2 cellular contexts compared by ENCODE assay signal in the genomic region with DNA sequence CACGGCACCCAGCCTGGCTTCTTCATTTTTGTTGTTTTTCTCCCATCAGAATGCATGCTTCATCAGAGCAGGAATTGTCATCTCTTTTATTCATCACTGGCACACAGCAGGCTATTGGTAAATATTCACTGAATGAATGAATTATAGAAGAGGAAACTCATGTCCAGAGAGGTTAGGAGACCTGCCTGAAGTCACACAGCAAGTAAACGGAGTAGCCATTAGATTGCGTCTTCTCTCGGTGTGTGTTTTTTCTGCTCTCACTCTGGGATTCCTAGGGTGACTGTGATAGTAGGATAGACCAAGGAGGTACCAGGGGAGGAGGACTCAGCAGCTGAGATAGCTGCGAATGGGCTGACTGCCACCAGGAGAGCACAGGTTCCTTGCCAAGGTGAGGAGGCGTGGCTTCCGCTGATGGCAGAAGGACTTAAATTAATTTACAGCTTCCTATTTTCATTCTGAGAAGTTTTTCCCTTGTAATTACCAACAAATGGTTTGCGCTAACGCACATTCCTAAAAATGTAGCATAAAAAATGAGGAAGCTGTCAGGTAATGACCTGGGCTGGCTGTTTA.
TF ChIP-seq lines count a peak whose summit lies in the region.

No MANE protein-coding gene starts in this region.

TF ChIP-seq in H1, 55 proteins besides CTCF, POLR2A, EP300 and RAD21:
- TF ChIP-seq YY1 (IDR thresholded peaks at IDR 0.05; ENCODE audit: low read depth, low read length) (no peak), KDM1A (IDR thresholded peaks at IDR 0.05; ENCODE audit: borderline replicate concordance, low read length) (0 out of 2 replicates have a peak, but pooled peaks have one; percentile 18), NRF1 (IDR thresholded peaks at IDR 0.05; ENCODE audit: low read depth, low read length) (no peak), TCF12 (IDR thresholded peaks at IDR 0.05; ENCODE audit: low read depth, low read length) (no peak)
TF ChIP-seq in H1: peak in this region for 1.

TF ChIP-seq in neural cell, 6 proteins besides CTCF, POLR2A, EP300 and RAD21:
- TF ChIP-seq, protein P1, sequence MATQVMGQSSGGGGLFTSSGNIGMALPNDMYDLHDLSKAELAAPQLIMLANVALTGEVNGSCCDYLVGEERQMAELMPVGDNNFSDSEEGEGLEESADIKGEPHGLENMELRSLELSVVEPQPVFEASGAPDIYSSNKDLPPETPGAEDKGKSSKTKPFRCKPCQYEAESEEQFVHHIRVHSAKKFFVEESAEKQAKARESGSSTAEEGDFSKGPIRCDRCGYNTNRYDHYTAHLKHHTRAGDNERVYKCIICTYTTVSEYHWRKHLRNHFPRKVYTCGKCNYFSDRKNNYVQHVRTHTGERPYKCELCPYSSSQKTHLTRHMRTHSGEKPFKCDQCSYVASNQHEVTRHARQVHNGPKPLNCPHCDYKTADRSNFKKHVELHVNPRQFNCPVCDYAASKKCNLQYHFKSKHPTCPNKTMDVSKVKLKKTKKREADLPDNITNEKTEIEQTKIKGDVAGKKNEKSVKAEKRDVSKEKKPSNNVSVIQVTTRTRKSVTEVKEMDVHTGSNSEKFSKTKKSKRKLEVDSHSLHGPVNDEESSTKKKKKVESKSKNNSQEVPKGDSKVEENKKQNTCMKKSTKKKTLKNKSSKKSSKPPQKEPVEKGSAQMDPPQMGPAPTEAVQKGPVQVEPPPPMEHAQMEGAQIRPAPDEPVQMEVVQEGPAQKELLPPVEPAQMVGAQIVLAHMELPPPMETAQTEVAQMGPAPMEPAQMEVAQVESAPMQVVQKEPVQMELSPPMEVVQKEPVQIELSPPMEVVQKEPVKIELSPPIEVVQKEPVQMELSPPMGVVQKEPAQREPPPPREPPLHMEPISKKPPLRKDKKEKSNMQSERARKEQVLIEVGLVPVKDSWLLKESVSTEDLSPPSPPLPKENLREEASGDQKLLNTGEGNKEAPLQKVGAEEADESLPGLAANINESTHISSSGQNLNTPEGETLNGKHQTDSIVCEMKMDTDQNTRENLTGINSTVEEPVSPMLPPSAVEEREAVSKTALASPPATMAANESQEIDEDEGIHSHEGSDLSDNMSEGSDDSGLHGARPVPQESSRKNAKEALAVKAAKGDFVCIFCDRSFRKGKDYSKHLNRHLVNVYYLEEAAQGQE (IDR thresholded peaks at IDR 0.05; ENCODE audit: borderline replicate concordance): no peak
